1 cellular context compared by ENCODE assay signal in genomic region chr3:150183619-150184425, GRCh38.
TF ChIP-seq lines count a peak whose summit lies in the region.

No MANE protein-coding gene starts in this region.

TF ChIP-seq in HEK293, 187 proteins besides CTCF, POLR2A, EP300 and RAD21 (continued from another document):
- no peak for TF ChIP-seq ZNF645 (tag by site-specific recombination; IDR thresholded peaks at IDR 0.05)
- no peak for TF ChIP-seq ZNF19 (tag by site-specific recombination; IDR thresholded peaks at IDR 0.05; ENCODE audit: low read depth)
- TF ChIP-seq ZNF223 (tag by site-specific recombination; IDR thresholded peaks at IDR 0.05) = no peak
